Comparison of ENCODE assay signal across 24 cellular contexts in genomic region chr2:13876491-13877037, GRCh38.
"Had no signal": no experiment of that assay in that cellular context is flagged by ENCODE, and none has a peak within 500 bp of the region (broad histone marks: within the 10 kb centered on the region; RNA-seq: fewer than 3 reads in every experiment).

No MANE protein-coding gene starts in this region.

- H3K4me3 ChIP-seq: ascending aorta, lung, skin epidermis, upper lobe of left lung, vagina had no signal

- ATAC-seq: natural killer cell; sciatic nerve; stimulated activated effector memory CD8-positive, alpha-beta T cell treated with anti-CD3 and anti-CD28 coated beads, Interleukin-12 subunit alpha, Interleukin-12 subunit beta, amount 100 ng/mL, for 72 hours; T-helper 17 cell had no signal

- H3K36me3 ChIP-seq: ascending aorta, brain microvascular endothelial cell, upper lobe of left lung, vagina had no signal

- H3K27me3 ChIP-seq: ascending aorta, brain microvascular endothelial cell, upper lobe of left lung, vagina had no signal

- DNase-seq: activated CD4-positive, alpha-beta memory T cell treated with anti-CD3 and anti-CD28 coated beads for 36 hours; activated CD4-positive, alpha-beta T cell treated with anti-CD3 and anti-CD28 coated beads, Interleukin-2, amount 10 ng/mL, durations not matched to agents 24 days and 14 days; activated CD4-positive, CD25-positive, alpha-beta regulatory T cell treated with anti-CD3 and anti-CD28 coated beads, Interleukin-2, amount 50 U/mL, for 72 hours; activated CD8-positive, alpha-beta memory T cell treated with anti-CD3 and anti-CD28 coated beads, Interleukin-2, amount 50 U/mL, for 4 hours; activated effector memory CD4-positive, alpha-beta T cell treated with anti-CD3 and anti-CD28 coated beads, Interleukin-2, amount 50 U/mL, for 16 hours; activated naive CD4-positive, alpha-beta T cell treated with anti-CD3 and anti-CD28 coated beads, Interleukin-2, amount 10 ng/mL, durations not matched to agents 7 days and 5 days; activated naive CD8-positive, alpha-beta T cell treated with anti-CD3 and anti-CD28 coated beads, Interleukin-2, amount 10 ng/mL, durations not matched to agents 7 days and 5 days; activated T-cell treated with anti-CD3 and anti-CD28 coated beads, Interleukin-2, amount 50 U/mL, for 1 hour; brain microvascular endothelial cell; cortex of kidney; mesendoderm; natural killer cell; posterior cingulate gyrus; stimulated activated CD4-positive, alpha-beta T cell treated with anti-CD3 and anti-CD28 coated beads, Interleukin-12 subunit alpha, Interleukin-12 subunit beta, amount 100 ng/mL, for 4 hours; stimulated activated CD4-positive, alpha-beta T cell treated with anti-CD3 and anti-CD28 coated beads, Interleukin-4, amount 100 ng/mL, for 1 hour; T-helper 17 cell; T1000; upper lobe of left lung had no signal

- H3K4me1 ChIP-seq: ascending aorta, upper lobe of left lung, vagina had no signal

- H3K27ac ChIP-seq: ascending aorta, brain microvascular endothelial cell, skin epidermis, vagina had no signal

- H3K9me3 ChIP-seq: ascending aorta, upper lobe of left lung, vagina had no signal
